ENCODE assay signal across 14 cellular contexts in the genomic region with DNA sequence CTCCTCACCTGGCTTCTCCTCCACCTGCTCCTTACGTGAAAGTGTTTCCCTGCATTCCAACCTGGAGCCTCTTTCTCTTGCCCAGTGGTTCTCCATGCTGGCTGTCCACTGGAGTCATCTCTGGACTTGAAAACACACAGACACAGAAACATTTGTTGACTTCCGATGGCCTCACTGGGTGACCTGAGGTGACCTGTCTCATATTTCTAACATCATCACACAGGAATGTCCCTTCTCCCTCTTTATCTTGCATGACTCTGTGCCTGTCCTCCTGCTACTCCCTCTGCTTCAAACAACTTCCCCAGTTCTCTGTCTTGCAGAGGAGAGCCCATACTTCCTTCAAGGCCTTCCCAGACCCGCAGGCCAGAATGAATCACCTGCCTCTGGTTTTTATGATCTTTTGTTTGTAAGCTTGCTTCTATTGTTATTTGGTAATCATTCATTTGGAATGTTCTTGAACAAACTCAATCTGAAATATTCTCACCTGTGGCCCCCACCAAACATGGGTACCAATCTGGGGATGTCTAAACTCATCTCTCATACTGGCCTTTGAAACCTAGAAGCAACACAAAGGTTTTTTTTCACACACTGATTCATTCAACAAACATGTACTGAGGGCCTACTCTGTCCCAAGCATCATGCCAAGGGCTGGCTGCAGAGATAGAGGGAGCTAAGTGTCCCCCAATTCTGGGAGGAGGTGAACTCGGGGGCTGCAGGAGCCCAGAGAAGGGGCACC. TPM values are rescaled to one million over a fixed set of nuclear protein-coding genes. Genes with fewer than 3 reads are reported as not detected.
DNase-seq lines count a peak whose midpoint lies in the region; ATAC-seq, FAIRE-seq and TF ChIP-seq lines count a peak whose summit lies in the region.
"Had no signal": no experiment of that assay in that cellular context is flagged by ENCODE, and none has a peak within 500 bp of the region (broad histone marks: within the 10 kb centered on the region; RNA-seq: fewer than 3 reads in every experiment).

No MANE protein-coding gene starts in this region.

- H3K4me2 ChIP-seq in neuronal stem cell (ENCODE audit: insufficient read depth, low read length, poor library complexity, severe bottlenecking), result no peak overlapping the region

- no peak overlapping the region for H3K23ac ChIP-seq in neuronal stem cell (ENCODE audit: low read depth, low read length, poor library complexity)

- no peak for TF ChIP-seq CTCF in bronchial epithelial cell (IDR thresholded peaks at IDR 0.05; ENCODE audit: insufficient read depth, low read length, severe bottlenecking)

- no peak overlapping the region for H2BK120ac ChIP-seq in neuronal stem cell (ENCODE audit: low read depth, low read length)

- H3K14ac ChIP-seq in neuronal stem cell (ENCODE audit: low read length), result no peak overlapping the region

- peak; percentile 85 for DNase-seq in AG08395 (ENCODE audit: low spot score)
- DNase-seq in HuH-7.5 (ENCODE audit: low spot score), result peak; percentile 77
- DNase-seq in bronchial epithelial cell (ENCODE audit: low read depth), result peak; percentile 92
- peak; percentile 43 for DNase-seq in left lobe of liver (ENCODE audit: low spot score)
- no peak for DNase-seq in activated effector memory CD4-positive, alpha-beta T cell treated with Interleukin-2 at 50 U/mL for 16 hours
- no peak for DNase-seq in cerebellum (ENCODE audit: low spot score)
- no peak for DNase-seq in neuronal stem cell (ENCODE audit: low spot score)
- DNase-seq: CD4-positive, alpha-beta memory T cell; SIG-M5 had no signal

- H2BK5ac ChIP-seq in neuronal stem cell (ENCODE audit: low read length), result no peak overlapping the region

- peak; percentile 76 for FAIRE-seq in bronchial epithelial cell (lab: Jason Lieb, UNC)
- FAIRE-seq: frontal cortex had no signal

- no peak overlapping the region for H3K9ac ChIP-seq in neuronal stem cell (ENCODE audit: low read depth, low read length, poor library complexity)

- no peak overlapping the region for H4K91ac ChIP-seq in neuronal stem cell (ENCODE audit: low read depth, low read length, poor library complexity)

- H3K27ac ChIP-seq in neuronal stem cell (replicated peaks; ENCODE audit: low read length), result no peak overlapping the region
- H3K27ac ChIP-seq: suprapubic skin had no signal

- H3K36me3 ChIP-seq in bronchial epithelial cell (ENCODE audit: control insufficient read depth, insufficient read depth, low read length) (no peaks in the 10 kb centered on the region), neuronal stem cell (replicated peaks in 1 of 2; ENCODE audit: control insufficient read depth in 2 of 2, insufficient read depth in 2 of 2, low read length in 2 of 2) (no peaks in the 10 kb centered on the region)
- H3K36me3 ChIP-seq: suprapubic skin had no signal

- ATAC-seq in left lobe of liver (peak; percentile 72), GM21528 (IDR thresholded peaks at IDR 0.05; ENCODE audit: low FRiP score, unreplicated experiment) (no peak)
- ATAC-seq: activated T-helper 17 cell treated with anti-CD3 and anti-CD28 coated beads, Interleukin-2, amount 50 U/mL, for 72 hours had no signal

- no peak overlapping the region for H2BK12ac ChIP-seq in neuronal stem cell (ENCODE audit: low read length)

- no CpG with 5 or more reads among the region's 4 CpGs for WGBS in neuronal stem cell (ENCODE audit: extremely low coverage in 2 of 2, insufficient read length in 2 of 2, insufficient replicate concordance in 1 of 2), 2 donors

- no peak overlapping the region for H3K4me3 ChIP-seq in bronchial epithelial cell (ENCODE audit: low read depth, low read length)
- no peak overlapping the region for H3K4me3 ChIP-seq in neuronal stem cell (ENCODE audit: low read length in 2 of 2)
- H3K4me3 ChIP-seq: suprapubic skin had no signal

- H2BK15ac ChIP-seq in neuronal stem cell (ENCODE audit: low read length), result no peak overlapping the region

- no peak overlapping the region for H2AFZ ChIP-seq in neuronal stem cell (ENCODE audit: low read length)

- no peak overlapping the region for H4K8ac ChIP-seq in neuronal stem cell (ENCODE audit: low read depth, low read length)

- peaks cover 0 to 4% of the 10 kb centered on the region in 2 donors for H3K4me1 ChIP-seq in neuronal stem cell (ENCODE audit: control insufficient read depth in 2 of 2, insufficient read depth in 1 of 2, low read depth in 1 of 2, low read length in 2 of 2)

- H3K27me3 ChIP-seq in bronchial epithelial cell (ENCODE audit: control insufficient read depth, insufficient read depth, low read length), result no peaks in the 10 kb centered on the region
- peaks cover 0 to 9% (median 0%) of the 10 kb centered on the region in 3 experiments for H3K27me3 ChIP-seq in neuronal stem cell (ENCODE audit: control insufficient read depth in 3 of 3, insufficient read depth in 3 of 3, low read depth in 1 of 3, low read length in 3 of 3)
- H3K27me3 ChIP-seq: suprapubic skin had no signal

- H3K18ac ChIP-seq in neuronal stem cell (ENCODE audit: low read length), result no peak overlapping the region

- no peaks in the 10 kb centered on the region for H3K79me1 ChIP-seq in neuronal stem cell (ENCODE audit: low read depth, low read length)

- no peak overlapping the region for H3K4ac ChIP-seq in neuronal stem cell (ENCODE audit: low read length)

- H2AK5ac ChIP-seq in neuronal stem cell (ENCODE audit: low read depth, low read length), result no peak overlapping the region

- H3K9me3 ChIP-seq in neuronal stem cell (replicated peaks in 1 of 2; ENCODE audit: control insufficient read depth in 2 of 2, insufficient read depth in 1 of 2, low read depth in 1 of 2, low read length in 2 of 2), result no peaks in the 10 kb centered on the region
- H3K9me3 ChIP-seq: suprapubic skin had no signal

RNA-seq across cellular contexts. Expression of gene RIN3, which starts 9.7 kb away (rescaled TPM):
- total RNA-seq in bronchial epithelial cell, result 2.9 and 3.5 TPM in 2 replicates
- total RNA-seq in left lobe of liver, result 20.2 TPM
- 1.5 TPM for total RNA-seq in cerebellum
- 1.3 TPM for polyA plus RNA-seq in neuronal stem cell (2013, experiment 1 of 2)
- 1.6 TPM for polyA plus RNA-seq in neuronal stem cell (2013, experiment 2 of 2)
- total RNA-seq: HT-29 had no signal

Comparison
In these comparisons a context has a peak if more than half of its experiments do, and no peak if none do; other contexts are left out.
1. DNase-seq: peak in AG08395 (single experiment), HuH-7.5 (single experiment), bronchial epithelial cell (single experiment) and left lobe of liver (single experiment); none in activated effector memory CD4-positive, alpha-beta T cell treated with Interleukin-2 at 50 U/mL for 16 hours (single experiment), cerebellum (single experiment) and neuronal stem cell (single experiment).